In the genomic region with DNA sequence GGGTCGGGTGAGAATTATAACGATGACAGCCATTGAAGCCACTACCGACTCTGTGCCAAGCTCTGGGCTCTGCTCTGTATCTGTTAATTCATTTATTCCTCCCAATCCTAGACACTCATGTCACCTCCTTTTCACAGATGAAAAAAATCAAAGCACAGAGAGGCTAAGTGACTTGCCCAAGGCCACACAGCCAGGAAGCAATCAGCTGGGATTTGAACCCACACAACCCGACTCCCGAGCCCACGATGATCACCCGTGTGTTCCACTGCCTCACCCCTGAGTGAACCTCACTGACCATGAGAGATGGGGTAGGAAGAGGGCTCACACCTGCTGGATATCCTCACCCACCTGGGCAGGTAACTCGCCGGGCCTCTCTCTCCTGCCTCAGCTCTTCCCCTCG, we compare ENCODE assay signal across 21 cellular contexts. TPM values are rescaled to one million over a fixed set of nuclear protein-coding genes. Genes with fewer than 3 reads are reported as not detected.
DNase-seq lines count a peak whose midpoint lies in the region; ATAC-seq, FAIRE-seq and TF ChIP-seq lines count a peak whose summit lies in the region.
"Had no signal": no experiment of that assay in that cellular context is flagged by ENCODE, and none has a peak within 500 bp of the region (broad histone marks: within the 10 kb centered on the region; RNA-seq: fewer than 3 reads in every experiment).

No MANE protein-coding gene starts in this region.

- H3K27ac ChIP-seq in A549 = no peak overlapping the region
- H3K27ac ChIP-seq in HEK293 (ENCODE audit: extremely low read depth, low read depth, low read length) = no peak overlapping the region
- H3K27ac ChIP-seq: BLaER1 treated with 17β-estradiol and CSF1 and Interleukin-3, amounts not matched to agents 10 nM and 100 nM; C4-2B had no signal

- H3K9me3 Mint-ChIP-seq in activated CD8-positive, alpha-beta T cell treated with anti-CD3 and anti-CD28 coated beads, Interleukin-2, amount 10 ng/mL, durations not matched to agents 7 days and 5 days (ENCODE audit: insufficient read depth) = peaks cover 4% of the 10 kb centered on the region
- H3K9me3 Mint-ChIP-seq: CD4-positive, alpha-beta T cell; CD8-positive, alpha-beta T cell had no signal

- H3K9me3 ChIP-seq in A549 = peaks cover 30% of the 10 kb centered on the region
- H3K9me3 ChIP-seq in HEK293 (ENCODE audit: control insufficient read depth, insufficient read depth, low read depth, low read length) = no peaks in the 10 kb centered on the region

- H3K36me3 ChIP-seq in HEK293 (ENCODE audit: control insufficient read depth in 2 of 2, insufficient read depth in 1 of 2, low read length in 2 of 2) (no peaks in the 10 kb centered on the region), bronchial epithelial cell (ENCODE audit: control insufficient read depth, insufficient read depth, low read length) (no peaks in the 10 kb centered on the region)
- H3K36me3 ChIP-seq: BLaER1 treated with 17β-estradiol and CSF1 and Interleukin-3, amounts not matched to agents 10 nM and 100 nM had no signal

- no peak overlapping the region for H3K4me2 ChIP-seq in A549
- H3K4me2 ChIP-seq: BLaER1 treated with 17β-estradiol and CSF1 and Interleukin-3, amounts not matched to agents 10 nM and 100 nM had no signal

- no peak overlapping the region for H3K27ac Mint-ChIP-seq in activated CD8-positive, alpha-beta T cell treated with anti-CD3 and anti-CD28 coated beads, Interleukin-2, amount 10 ng/mL, durations not matched to agents 7 days and 5 days
- H3K27ac Mint-ChIP-seq: B cell; CD4-positive, alpha-beta T cell; CD8-positive, alpha-beta T cell had no signal

- H3K27me3 Mint-ChIP-seq in activated CD8-positive, alpha-beta T cell treated with anti-CD3 and anti-CD28 coated beads, Interleukin-2, amount 10 ng/mL, durations not matched to agents 7 days and 5 days (ENCODE audit: low read depth) = peaks cover 2% of the 10 kb centered on the region

- TF ChIP-seq POLR2A in A549 (IDR thresholded peaks at IDR 0.05; ENCODE audit: low read length) = no peak

- no peak for FAIRE-seq in A549 (lab: Jason Lieb, UNC)
- peak; percentile 18 for FAIRE-seq in bronchial epithelial cell (lab: Jason Lieb, UNC)
- FAIRE-seq: A204.1, D721Med, GM12878, GM12892, GM18507 had no signal

- TF ChIP-seq EP300 in A549 (IDR thresholded peaks at IDR 0.05) = no peak

- H3K4me1 ChIP-seq in A549 (no peaks in the 10 kb centered on the region), HEK293 (ENCODE audit: control insufficient read depth, insufficient read depth, low read length) (no peaks in the 10 kb centered on the region)
- H3K4me1 ChIP-seq: BLaER1 treated with 17β-estradiol and CSF1 and Interleukin-3, amounts not matched to agents 10 nM and 100 nM; Caco-2 had no signal

- TF ChIP-seq RAD21 in A549 (conservative IDR thresholded peaks at IDR 0.05 in 1 of 2, IDR thresholded peaks at IDR 0.05 in 1 of 2) = no peak

- no peak for ATAC-seq in A549
- ATAC-seq in activated CD8-positive, alpha-beta T cell treated with anti-CD3 and anti-CD28 coated beads, Interleukin-2, amount 10 ng/mL, durations not matched to agents 7 days and 5 days = no peak
- ATAC-seq: CD8-positive, alpha-beta T cell; GM12878 had no signal

- CTCF ChIA-PET in A549 (lab: Yijun Ruan, JAX) (interaction anchor here (2.6 kb wide), 1 partner anchor 19 kb away, joined by 11 read pairs; no protein-coding TSS in a partner anchor), HEK293 (lab: Yijun Ruan, JAX) (no interaction called here)
- CTCF ChIA-PET in activated CD8-positive, alpha-beta T cell treated with anti-CD3 and anti-CD28 coated beads, Interleukin-2, amount 10 ng/mL, durations not matched to agents 7 days and 5 days (lab: Charles Lee) = no interaction called here

- no peaks in the 10 kb centered on the region for H3K4me1 Mint-ChIP-seq in activated CD8-positive, alpha-beta T cell treated with anti-CD3 and anti-CD28 coated beads, Interleukin-2, amount 10 ng/mL, durations not matched to agents 7 days and 5 days (ENCODE audit: low read depth)
- H3K4me1 Mint-ChIP-seq: B cell had no signal

- H3K4me3 ChIP-seq in A549 (no peak overlapping the region), HEK293 (ENCODE audit: low read depth, low read length) (no peak overlapping the region), bronchial epithelial cell (ENCODE audit: low read depth, low read length) (no peak overlapping the region)
- H3K4me3 ChIP-seq: BLaER1 treated with 17β-estradiol and CSF1 and Interleukin-3, amounts not matched to agents 10 nM and 100 nM; GM12878 had no signal

- POLR2A ChIA-PET in A549 (lab: Yijun Ruan, JAX) = no interaction called here
- POLR2A ChIA-PET in HEK293 (lab: Yijun Ruan, JAX) = no interaction called here
- POLR2A ChIA-PET in activated CD8-positive, alpha-beta T cell treated with anti-CD3 and anti-CD28 coated beads, Interleukin-2, amount 10 ng/mL, durations not matched to agents 7 days and 5 days (lab: Charles Lee) = no interaction called here

- H3K4me3 Mint-ChIP-seq in activated CD8-positive, alpha-beta T cell treated with anti-CD3 and anti-CD28 coated beads, Interleukin-2, amount 10 ng/mL, durations not matched to agents 7 days and 5 days = no peak overlapping the region
- H3K4me3 Mint-ChIP-seq: B cell; CD4-positive, alpha-beta T cell; CD8-positive, alpha-beta T cell had no signal

- no peak for TF ChIP-seq CTCF in A549 (IDR thresholded peaks at IDR 0.05)
- TF ChIP-seq CTCF in HEK293 (tag by site-specific recombination; IDR thresholded peaks at IDR 0.05) = no peak
- TF ChIP-seq CTCF in bronchial epithelial cell (IDR thresholded peaks at IDR 0.05; ENCODE audit: insufficient read depth, low read length, severe bottlenecking) = no peak

- no peaks in the 10 kb centered on the region for H3K36me3 Mint-ChIP-seq in activated CD8-positive, alpha-beta T cell treated with anti-CD3 and anti-CD28 coated beads, Interleukin-2, amount 10 ng/mL, durations not matched to agents 7 days and 5 days (ENCODE audit: low read depth)
- H3K36me3 Mint-ChIP-seq: CD8-positive, alpha-beta T cell had no signal

- WGBS in A549 (ENCODE audit: missing lambda C conversion rate) = 33% methylated on average over 10 of the region's 10 CpGs

- H3K27me3 ChIP-seq in bronchial epithelial cell (ENCODE audit: control insufficient read depth, insufficient read depth, low read length) = no peaks in the 10 kb centered on the region
- H3K27me3 ChIP-seq: BLaER1 treated with 17β-estradiol and CSF1 and Interleukin-3, amounts not matched to agents 10 nM and 100 nM had no signal

- DNase-seq in A549 (ENCODE audit: low read depth in 1 of 2, low spot score in 1 of 2) (no peak), bronchial epithelial cell (ENCODE audit: low read depth) (no peak), EL (no peak)
- no peak for DNase-seq in activated CD8-positive, alpha-beta T cell treated with anti-CD3 and anti-CD28 coated beads, Interleukin-2, amount 10 ng/mL, durations not matched to agents 7 days and 5 days
- DNase-seq: 8988T; AML-193; Caco-2; Calu3; CD4-positive, alpha-beta T cell; CD8-positive, alpha-beta T cell; DMS79 treated with DMSO at 0.1 percent for 48 hours; GDM1 had no signal

TF ChIP-seq in A549, 52 proteins besides CTCF, POLR2A, EP300 and RAD21:
- TF ChIP-seq ZFP36 (IDR thresholded peaks at IDR 0.05; ENCODE audit: borderline replicate concordance, partially characterized antibody) (peak; percentile 23), RFX5 (IDR thresholded peaks at IDR 0.05) (no peak)

TF ChIP-seq in HEK293, 187 proteins besides CTCF, POLR2A, EP300 and RAD21:
- TF ChIP-seq TCF7L2 (IDR thresholded peaks at IDR 0.05; ENCODE audit: borderline replicate concordance, low read depth, low read length) (no peak), ZNF391 (tag by site-specific recombination; IDR thresholded peaks at IDR 0.05; ENCODE audit: borderline replicate concordance, low read depth) (no peak), ZNF768 (tag by site-specific recombination; IDR thresholded peaks at IDR 0.05) (peak; percentile 41; the same call in 1 of the 2 replicates), ZNF510 (tag by site-specific recombination; IDR thresholded peaks at IDR 0.05; ENCODE audit: insufficient replicate concordance) (no peak)

RNA-seq across cellular contexts. Expression of gene ZNF473, which starts 40.1 kb away (rescaled TPM):
- polyA plus RNA-seq in A549 (2011; rRNA removed) (17.0 and 20.0 TPM in 2 replicates), A549 (2017; fragmentation: RNase III; extraction: RNeasy Plus Mini Kit Qiagen cat#74134 plus additional on column Dnase treatment) (6.2 to 6.9 TPM (median 6.8 TPM) in 3 replicates)
- polyA plus RNA-seq in A549 (2012; cell fraction: cytosol; rRNA removed) = 5.6 and 5.9 TPM in 2 replicates
- polyA plus RNA-seq in A549 (2012; cell fraction: nucleus; rRNA removed) = 8.8 and 9.0 TPM in 2 replicates
- polyA minus RNA-seq in A549 (2011; rRNA and poly(A)+ RNA removed) = 33.4 and 37.4 TPM in 2 replicates
- 9.9 and 13.7 TPM in 2 replicates for total RNA-seq in bronchial epithelial cell
- 1 to 10 TPM; 8.3 to 9.0 TPM for total RNA-seq in activated CD8-positive, alpha-beta T cell treated with anti-CD3 and anti-CD28 coated beads, Interleukin-2, amount 10 ng/mL, durations not matched to agents 7 days and 5 days

RNA-seq across cellular contexts. Expression of gene VRK3, which starts 40.8 kb away (rescaled TPM):
- 37.4 and 45.2 TPM in 2 replicates for polyA plus RNA-seq in A549 (2011; rRNA removed)
- polyA plus RNA-seq in A549 (2012; cell fraction: cytosol; rRNA removed) = 28.5 and 33.6 TPM in 2 replicates
- polyA plus RNA-seq in A549 (2012; cell fraction: nucleus; rRNA removed) = 33.2 and 36.8 TPM in 2 replicates
- polyA plus RNA-seq in A549 (2017; fragmentation: RNase III; extraction: RNeasy Plus Mini Kit Qiagen cat#74134 plus additional on column Dnase treatment) = 33.3 to 35.4 TPM (median 35.2 TPM) in 3 replicates
- polyA minus RNA-seq in A549 (2011; rRNA and poly(A)+ RNA removed) = 32.7 and 35.7 TPM in 2 replicates
- total RNA-seq in bronchial epithelial cell = 14.5 and 17.7 TPM in 2 replicates
- total RNA-seq in activated CD8-positive, alpha-beta T cell treated with anti-CD3 and anti-CD28 coated beads, Interleukin-2, amount 10 ng/mL, durations not matched to agents 7 days and 5 days = 10 to 100 TPM; 67.7 to 74.8 TPM
